1 cellular context compared by ENCODE assay signal in the genomic region with DNA sequence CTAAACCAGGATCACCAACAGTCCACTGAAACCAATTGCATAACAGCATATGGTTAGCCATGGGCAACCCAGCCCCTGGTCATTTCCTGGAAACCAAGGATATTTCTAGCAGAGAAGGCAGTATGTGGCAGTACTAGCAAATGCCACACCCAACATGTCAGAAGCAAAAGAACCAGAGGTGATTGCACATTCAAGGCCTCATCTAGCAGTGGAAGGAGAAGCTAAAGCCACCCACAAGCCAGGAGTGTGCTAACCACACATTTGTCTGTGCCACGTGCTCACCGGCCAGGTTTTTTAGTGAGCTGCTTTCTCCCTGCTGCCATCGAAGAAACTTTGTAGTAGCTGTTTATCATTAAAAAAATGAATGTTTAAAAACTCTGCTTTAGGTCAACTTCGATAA.
TF ChIP-seq lines count a peak whose summit lies in the region.

No MANE protein-coding gene starts in this region.

TF ChIP-seq in GM23338, 12 proteins besides CTCF, POLR2A, EP300 and RAD21 (continued from another document):
- TF ChIP-seq, protein P1, sequence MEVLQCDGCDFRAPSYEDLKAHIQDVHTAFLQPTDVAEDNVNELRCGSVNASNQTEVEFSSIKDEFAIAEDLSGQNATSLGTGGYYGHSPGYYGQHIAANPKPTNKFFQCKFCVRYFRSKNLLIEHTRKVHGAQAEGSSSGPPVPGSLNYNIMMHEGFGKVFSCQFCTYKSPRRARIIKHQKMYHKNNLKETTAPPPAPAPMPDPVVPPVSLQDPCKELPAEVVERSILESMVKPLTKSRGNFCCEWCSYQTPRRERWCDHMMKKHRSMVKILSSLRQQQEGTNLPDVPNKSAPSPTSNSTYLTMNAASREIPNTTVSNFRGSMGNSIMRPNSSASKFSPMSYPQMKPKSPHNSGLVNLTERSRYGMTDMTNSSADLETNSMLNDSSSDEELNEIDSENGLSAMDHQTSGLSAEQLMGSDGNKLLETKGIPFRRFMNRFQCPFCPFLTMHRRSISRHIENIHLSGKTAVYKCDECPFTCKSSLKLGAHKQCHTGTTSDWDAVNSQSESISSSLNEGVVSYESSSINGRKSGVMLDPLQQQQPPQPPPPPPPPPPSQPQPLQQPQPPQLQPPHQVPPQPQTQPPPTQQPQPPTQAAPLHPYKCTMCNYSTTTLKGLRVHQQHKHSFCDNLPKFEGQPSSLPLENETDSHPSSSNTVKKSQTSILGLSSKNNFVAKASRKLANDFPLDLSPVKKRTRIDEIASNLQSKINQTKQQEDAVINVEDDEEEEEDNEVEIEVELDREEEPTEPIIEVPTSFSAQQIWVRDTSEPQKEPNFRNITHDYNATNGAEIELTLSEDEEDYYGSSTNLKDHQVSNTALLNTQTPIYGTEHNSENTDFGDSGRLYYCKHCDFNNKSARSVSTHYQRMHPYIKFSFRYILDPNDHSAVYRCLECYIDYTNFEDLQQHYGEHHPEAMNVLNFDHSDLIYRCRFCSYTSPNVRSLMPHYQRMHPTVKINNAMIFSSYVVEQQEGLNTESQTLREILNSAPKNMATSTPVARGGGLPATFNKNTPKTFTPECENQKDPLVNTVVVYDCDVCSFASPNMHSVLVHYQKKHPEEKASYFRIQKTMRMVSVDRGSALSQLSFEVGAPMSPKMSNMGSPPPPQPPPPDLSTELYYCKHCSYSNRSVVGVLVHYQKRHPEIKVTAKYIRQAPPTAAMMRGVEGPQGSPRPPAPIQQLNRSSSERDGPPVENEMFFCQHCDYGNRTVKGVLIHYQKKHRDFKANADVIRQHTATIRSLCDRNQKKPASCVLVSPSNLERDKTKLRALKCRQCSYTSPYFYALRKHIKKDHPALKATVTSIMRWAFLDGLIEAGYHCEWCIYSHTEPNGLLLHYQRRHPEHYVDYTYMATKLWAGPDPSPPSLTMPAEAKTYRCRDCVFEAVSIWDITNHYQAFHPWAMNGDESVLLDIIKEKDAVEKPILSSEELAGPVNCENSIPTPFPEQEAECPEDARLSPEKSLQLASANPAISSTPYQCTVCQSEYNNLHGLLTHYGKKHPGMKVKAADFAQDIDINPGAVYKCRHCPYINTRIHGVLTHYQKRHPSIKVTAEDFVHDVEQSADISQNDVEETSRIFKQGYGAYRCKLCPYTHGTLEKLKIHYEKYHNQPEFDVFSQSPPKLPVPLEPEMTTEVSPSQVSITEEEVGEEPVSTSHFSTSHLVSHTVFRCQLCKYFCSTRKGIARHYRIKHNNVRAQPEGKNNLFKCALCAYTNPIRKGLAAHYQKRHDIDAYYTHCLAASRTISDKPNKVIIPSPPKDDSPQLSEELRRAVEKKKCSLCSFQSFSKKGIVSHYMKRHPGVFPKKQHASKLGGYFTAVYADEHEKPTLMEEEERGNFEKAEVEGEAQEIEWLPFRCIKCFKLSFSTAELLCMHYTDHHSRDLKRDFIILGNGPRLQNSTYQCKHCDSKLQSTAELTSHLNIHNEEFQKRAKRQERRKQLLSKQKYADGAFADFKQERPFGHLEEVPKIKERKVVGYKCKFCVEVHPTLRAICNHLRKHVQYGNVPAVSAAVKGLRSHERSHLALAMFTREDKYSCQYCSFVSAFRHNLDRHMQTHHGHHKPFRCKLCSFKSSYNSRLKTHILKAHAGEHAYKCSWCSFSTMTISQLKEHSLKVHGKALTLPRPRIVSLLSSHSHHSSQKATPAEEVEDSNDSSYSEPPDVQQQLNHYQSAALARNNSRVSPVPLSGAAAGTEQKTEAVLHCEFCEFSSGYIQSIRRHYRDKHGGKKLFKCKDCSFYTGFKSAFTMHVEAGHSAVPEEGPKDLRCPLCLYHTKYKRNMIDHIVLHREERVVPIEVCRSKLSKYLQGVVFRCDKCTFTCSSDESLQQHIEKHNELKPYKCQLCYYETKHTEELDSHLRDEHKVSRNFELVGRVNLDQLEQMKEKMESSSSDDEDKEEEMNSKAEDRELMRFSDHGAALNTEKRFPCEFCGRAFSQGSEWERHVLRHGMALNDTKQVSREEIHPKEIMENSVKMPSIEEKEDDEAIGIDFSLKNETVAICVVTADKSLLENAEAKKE (CRISPR knock-in tag; IDR thresholded peaks at IDR 0.05) = no peak
